1 cellular context compared by ENCODE assay signal in the genomic region with DNA sequence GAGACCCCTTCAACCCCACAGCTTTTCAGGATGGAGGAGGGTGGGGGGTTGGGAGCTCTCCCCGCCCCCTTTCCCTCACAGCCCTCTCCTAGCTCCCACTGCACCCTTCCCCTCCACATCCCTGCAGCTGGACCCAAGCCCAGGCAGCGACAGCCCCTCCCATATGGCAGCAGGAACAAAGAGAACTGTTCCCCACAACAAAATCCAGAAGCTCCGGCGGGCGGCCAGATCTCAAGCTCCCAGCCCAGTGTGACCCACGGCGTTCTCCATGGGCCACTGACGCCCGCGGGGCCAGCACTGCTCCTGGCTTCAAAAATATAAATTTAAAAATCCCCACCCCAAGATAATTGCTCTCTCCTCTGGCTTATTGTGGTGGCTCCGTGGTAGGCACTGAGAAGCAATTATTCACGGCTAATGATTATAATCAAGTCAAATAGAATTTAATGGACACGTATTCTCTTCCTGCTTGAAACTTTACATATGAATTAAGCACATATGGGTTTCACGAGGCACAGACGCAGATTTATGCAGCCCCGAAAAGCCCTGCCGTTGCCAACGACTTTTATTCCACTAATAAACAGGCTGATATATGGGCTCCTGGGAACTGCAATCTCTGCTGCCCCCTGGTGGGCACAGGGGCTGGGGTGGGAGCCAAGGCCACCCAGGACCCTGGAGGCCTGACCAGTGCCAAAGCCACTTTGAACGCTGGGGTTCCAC.
A peak's percentile ranks its signal among the peaks of the same experiment; 100 is the strongest.
TF ChIP-seq lines count a peak whose summit lies in the region.

No MANE protein-coding gene starts in this region.

TF ChIP-seq in HEK293, 187 proteins besides CTCF, POLR2A, EP300 and RAD21 (continued from another document):
- TF ChIP-seq, protein P1, sequence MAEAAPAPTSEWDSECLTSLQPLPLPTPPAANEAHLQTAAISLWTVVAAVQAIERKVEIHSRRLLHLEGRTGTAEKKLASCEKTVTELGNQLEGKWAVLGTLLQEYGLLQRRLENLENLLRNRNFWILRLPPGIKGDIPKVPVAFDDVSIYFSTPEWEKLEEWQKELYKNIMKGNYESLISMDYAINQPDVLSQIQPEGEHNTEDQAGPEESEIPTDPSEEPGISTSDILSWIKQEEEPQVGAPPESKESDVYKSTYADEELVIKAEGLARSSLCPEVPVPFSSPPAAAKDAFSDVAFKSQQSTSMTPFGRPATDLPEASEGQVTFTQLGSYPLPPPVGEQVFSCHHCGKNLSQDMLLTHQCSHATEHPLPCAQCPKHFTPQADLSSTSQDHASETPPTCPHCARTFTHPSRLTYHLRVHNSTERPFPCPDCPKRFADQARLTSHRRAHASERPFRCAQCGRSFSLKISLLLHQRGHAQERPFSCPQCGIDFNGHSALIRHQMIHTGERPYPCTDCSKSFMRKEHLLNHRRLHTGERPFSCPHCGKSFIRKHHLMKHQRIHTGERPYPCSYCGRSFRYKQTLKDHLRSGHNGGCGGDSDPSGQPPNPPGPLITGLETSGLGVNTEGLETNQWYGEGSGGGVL (tag by site-specific recombination; IDR thresholded peaks at IDR 0.05) = peak; percentile 69; the same call in 1 of the 2 replicates
- TF ChIP-seq EGR2 (tag by site-specific recombination; IDR thresholded peaks at IDR 0.05; ENCODE audit: low read depth) = peak; percentile 12; the same call in 1 of the 2 replicates
